In the genomic region with DNA sequence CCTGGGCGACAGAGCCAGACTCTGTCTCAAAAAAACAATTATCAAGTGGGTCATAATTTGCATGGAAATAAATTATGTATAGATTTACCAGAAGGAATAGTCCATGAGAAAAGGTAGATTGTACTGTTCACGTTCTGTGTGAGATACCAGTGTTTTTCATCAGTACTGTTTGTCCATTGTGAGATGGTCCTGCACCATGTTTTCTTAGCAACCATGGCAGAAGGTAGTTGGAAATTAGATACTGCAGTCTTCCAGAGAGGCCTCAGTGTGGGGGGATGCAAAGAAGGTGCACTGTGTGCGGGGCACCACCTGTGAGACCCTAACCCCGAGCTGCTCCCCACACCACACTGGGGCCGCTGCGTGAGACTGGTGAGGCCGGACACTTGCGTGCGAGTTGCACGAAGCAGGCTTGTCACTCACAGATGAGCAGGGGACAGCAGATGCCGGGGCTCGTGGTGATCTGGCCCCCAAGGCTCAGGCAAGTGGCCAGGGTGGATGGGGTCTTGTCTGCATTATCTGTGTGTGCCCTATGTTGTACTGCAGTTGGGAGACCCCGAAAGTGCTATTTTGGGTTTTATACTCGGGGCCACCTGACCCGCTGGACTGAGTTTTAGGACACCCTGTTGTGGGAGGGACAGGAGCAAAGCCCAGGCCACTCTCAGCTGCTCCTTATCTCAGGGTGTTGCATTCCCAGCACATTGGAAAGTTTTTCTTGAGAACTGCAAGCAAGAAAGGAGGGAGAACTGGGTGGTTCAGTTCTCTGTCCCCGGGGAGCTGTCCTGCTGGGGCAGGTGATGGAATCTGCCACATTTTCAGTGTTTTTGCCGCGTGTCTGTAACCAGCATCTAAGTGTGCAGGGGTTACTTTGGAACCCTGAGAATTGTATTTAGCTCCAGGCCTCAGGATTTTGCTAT, we compare ENCODE assay signal across 14 cellular contexts.
DNase-seq lines count a peak whose midpoint lies in the region; ATAC-seq and TF ChIP-seq lines count a peak whose summit lies in the region.
"Had no signal": no experiment of that assay in that cellular context is flagged by ENCODE, and none has a peak within 500 bp of the region (broad histone marks: within the 10 kb centered on the region; RNA-seq: fewer than 3 reads in every experiment).

No MANE protein-coding gene starts in this region.

- H3K36me3 ChIP-seq in heart left ventricle = peaks cover 0 to 12% (median 3%) of the 10 kb centered on the region in 9 donors

- POLR2A ChIA-PET in GM10248 (lab: Yijun Ruan, JAX) = no interaction called here

- no peaks in the 10 kb centered on the region for H3K27me3 ChIP-seq in heart left ventricle

- H3K27me3 Mint-ChIP-seq in mesothelial cell of epicardium (ENCODE audit: low read depth) = no peaks in the 10 kb centered on the region
- H3K27me3 Mint-ChIP-seq in activated naive CD4-positive, alpha-beta T cell treated with anti-CD3 and anti-CD28 coated beads, Interleukin-2, amount 10 ng/mL, durations not matched to agents 7 days and 5 days = no peaks in the 10 kb centered on the region

- peaks cover 0 to 44% (median 27%) of the 10 kb centered on the region in 12 donors for H3K4me1 ChIP-seq in heart left ventricle

- DNase-seq in heart left ventricle (no peak), cardiac septum (ENCODE audit: low spot score) (no peak), choroid plexus epithelial cell (ENCODE audit: low read depth) (peak; percentile 43), mesothelial cell of epicardium (ENCODE audit: low spot score in 2 of 2, unreplicated experiment in 2 of 2) (no peak), GM10248 (ENCODE audit: extremely low spot score) (no peak), SK-N-DZ (ENCODE audit: low spot score) (no peak)
- no peak for DNase-seq in activated naive CD4-positive, alpha-beta T cell treated with anti-CD3 and anti-CD28 coated beads, Interleukin-2, amount 10 ng/mL, durations not matched to agents 7 days and 5 days
- DNase-seq: GDM1; kidney glomerular epithelial cell; NCI-H774; stimulated activated CD4-positive, alpha-beta T cell treated with anti-CD3 and anti-CD28 coated beads, Interleukin-1b, Interleukin-23, amount 100 ng/mL, for 48 hours had no signal

- H3K4me3 ChIP-seq in heart left ventricle = no peak overlapping the region
- no peak overlapping the region for H3K4me3 ChIP-seq in choroid plexus epithelial cell (ENCODE audit: low read depth, low read length)

- intact Hi-C loops in heart left ventricle (cut with DNase I) (no loop called here), cardiac septum (cut with DNase I) (no loop called here)

- WGBS in heart left ventricle, 4 donors = 69 to 76% (median 72%) methylated on average over 18 of the region's 18 CpGs

- H3K27ac ChIP-seq in heart left ventricle = no peak overlapping the region
- H3K27ac ChIP-seq: epithelial cell of prostate had no signal

- TF ChIP-seq CTCF in heart left ventricle (IDR thresholded peaks at IDR 0.05) = no peak
- no peak for TF ChIP-seq CTCF in choroid plexus epithelial cell (conservative IDR thresholded peaks at IDR 0.05; ENCODE audit: low read depth, low read length)
- TF ChIP-seq CTCF in mesothelial cell of epicardium (IDR thresholded peaks at IDR 0.05; ENCODE audit: unreplicated experiment) = no peak
- no peak for TF ChIP-seq CTCF in GM10248 (IDR thresholded peaks at IDR 0.05; ENCODE audit: control extremely low read depth, extremely low read depth, low read depth, missing control alignments)

- H3K9me3 Mint-ChIP-seq in mesothelial cell of epicardium = peaks cover 8% of the 10 kb centered on the region
- H3K9me3 Mint-ChIP-seq in activated naive CD4-positive, alpha-beta T cell treated with anti-CD3 and anti-CD28 coated beads, Interleukin-2, amount 10 ng/mL, durations not matched to agents 7 days and 5 days = no peaks in the 10 kb centered on the region
- H3K9me3 Mint-ChIP-seq: T-helper 2 cell treated with Interferon-gamma antibody and Interleukin-4, amounts not matched to agents 5 μg/mL and 100 μg/mL, for 36 hours had no signal

- peaks cover 28% of the 10 kb centered on the region for H3K4me1 Mint-ChIP-seq in mesothelial cell of epicardium
- peaks cover 2% of the 10 kb centered on the region for H3K4me1 Mint-ChIP-seq in activated naive CD4-positive, alpha-beta T cell treated with anti-CD3 and anti-CD28 coated beads, Interleukin-2, amount 10 ng/mL, durations not matched to agents 7 days and 5 days

- no peaks in the 10 kb centered on the region for H3K9me3 ChIP-seq in heart left ventricle

- no peak overlapping the region for H3K4me3 Mint-ChIP-seq in mesothelial cell of epicardium
- no peak overlapping the region for H3K4me3 Mint-ChIP-seq in activated naive CD4-positive, alpha-beta T cell treated with anti-CD3 and anti-CD28 coated beads, Interleukin-2, amount 10 ng/mL, durations not matched to agents 7 days and 5 days
- H3K4me3 Mint-ChIP-seq: T-helper 2 cell treated with Interferon-gamma antibody and Interleukin-4, amounts not matched to agents 5 μg/mL and 100 μg/mL, for 36 hours had no signal

- CTCF ChIA-PET in GM10248 (lab: Yijun Ruan, JAX) = interaction anchor here (1.3 to 2.8 kb wide), 2 partner anchors 8 to 23 kb away, joined by 3 to 26 read pairs; no protein-coding TSS in a partner anchor
- CTCF ChIA-PET in activated naive CD4-positive, alpha-beta T cell treated with anti-CD3 and anti-CD28 coated beads, Interleukin-2, amount 10 ng/mL, durations not matched to agents 7 days and 5 days (lab: Charles Lee) = interaction anchor here (2.0 kb wide), 1 partner anchor 8 kb away, joined by 6 read pairs; no protein-coding TSS in a partner anchor

- H3K36me3 Mint-ChIP-seq in mesothelial cell of epicardium = no peaks in the 10 kb centered on the region
- peaks cover 13% of the 10 kb centered on the region for H3K36me3 Mint-ChIP-seq in activated naive CD4-positive, alpha-beta T cell treated with anti-CD3 and anti-CD28 coated beads, Interleukin-2, amount 10 ng/mL, durations not matched to agents 7 days and 5 days

- TF ChIP-seq POLR2A in heart left ventricle (IDR thresholded peaks at IDR 0.05) = no peak

- peak overlapping the region; percentile 61 for H3K27ac Mint-ChIP-seq in mesothelial cell of epicardium
- H3K27ac Mint-ChIP-seq in activated naive CD4-positive, alpha-beta T cell treated with anti-CD3 and anti-CD28 coated beads, Interleukin-2, amount 10 ng/mL, durations not matched to agents 7 days and 5 days = no peak overlapping the region

- peak; percentile 17 to 49 (median 39) for ATAC-seq in heart left ventricle
- ATAC-seq in HG03565 (IDR thresholded peaks at IDR 0.05; ENCODE audit: unreplicated experiment) = no peak
